ENCODE assay signal across 9 cellular contexts in the genomic region with DNA sequence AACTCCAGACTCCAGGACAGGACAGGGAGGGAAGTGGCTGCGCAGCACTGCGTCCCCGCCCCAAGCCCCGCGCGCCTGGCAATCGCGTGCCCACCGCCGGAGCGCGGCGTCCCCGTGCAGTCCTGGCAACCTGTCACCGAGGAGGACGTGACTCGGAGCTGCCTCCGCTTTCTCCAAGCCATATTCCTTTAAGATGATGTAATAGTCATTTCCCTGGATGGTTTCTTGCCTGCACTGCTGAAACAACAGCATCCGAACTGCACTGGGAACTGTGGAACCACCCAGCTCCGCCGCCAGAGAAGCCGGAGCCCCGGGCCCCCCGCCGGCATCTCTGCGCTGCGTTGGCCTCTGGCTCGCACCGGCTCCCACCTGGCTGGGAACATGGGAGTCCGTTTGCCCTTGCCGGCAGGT. TPM values are rescaled to one million over a fixed set of nuclear protein-coding genes. Genes with fewer than 3 reads are reported as not detected.
DNase-seq lines count a peak whose midpoint lies in the region; ATAC-seq and TF ChIP-seq lines count a peak whose summit lies in the region.
"Had no signal": no experiment of that assay in that cellular context is flagged by ENCODE, and none has a peak within 500 bp of the region (broad histone marks: within the 10 kb centered on the region; RNA-seq: fewer than 3 reads in every experiment).

No MANE protein-coding gene starts in this region.

- H3K36me3 ChIP-seq in Caco-2 (ENCODE audit: control insufficient read depth, insufficient read depth, low read length) (no peaks in the 10 kb centered on the region), osteoblast (ENCODE audit: insufficient read depth, low read length) (no peaks in the 10 kb centered on the region)
- H3K36me3 ChIP-seq: SJSA1 had no signal

- peaks cover 7% of the 10 kb centered on the region for H3K4me1 Mint-ChIP-seq in Caco-2 (ENCODE audit: low read depth, unreplicated experiment)
- peaks cover 8% of the 10 kb centered on the region for H3K4me1 Mint-ChIP-seq in activated CD4-positive, alpha-beta T cell treated with anti-CD3 and anti-CD28 coated beads, Interleukin-2, amount 10 ng/mL, durations not matched to agents 24 days and 14 days

- H3K9me3 ChIP-seq in Caco-2 (no peaks in the 10 kb centered on the region), osteoblast (ENCODE audit: low read depth, low read length) (no peaks in the 10 kb centered on the region)
- H3K9me3 ChIP-seq: SJSA1 had no signal

- peak in 1 of 2 experiments; percentile 32 for DNase-seq in Caco-2
- peak; percentile 10 for DNase-seq in NCI-H226
- DNase-seq in epithelial cell of proximal tubule (ENCODE audit: low read depth): no peak
- peak; percentile 81 for DNase-seq in osteoblast (ENCODE audit: insufficient read length, low spot score, missing footprints)
- no peak for DNase-seq in central memory CD4-positive, alpha-beta T cell
- DNase-seq in activated CD4-positive, alpha-beta T cell treated with anti-CD3 and anti-CD28 coated beads, Interleukin-2, amount 10 ng/mL, durations not matched to agents 24 days and 14 days: no peak
- no peak for DNase-seq in NCI-H1694 treated with DMSO at 0.1 percent for 48 hours (lab: John Stamatoyannopoulos, UW)

- H3K27ac Mint-ChIP-seq in Caco-2 (ENCODE audit: unreplicated experiment): no peak overlapping the region
- H3K27ac Mint-ChIP-seq in activated CD4-positive, alpha-beta T cell treated with anti-CD3 and anti-CD28 coated beads, Interleukin-2, amount 10 ng/mL, durations not matched to agents 24 days and 14 days: no peak overlapping the region

- H3K4me3 Mint-ChIP-seq in Caco-2 (ENCODE audit: unreplicated experiment): peak overlapping the region; percentile 66
- no peak overlapping the region for H3K4me3 Mint-ChIP-seq in activated CD4-positive, alpha-beta T cell treated with anti-CD3 and anti-CD28 coated beads, Interleukin-2, amount 10 ng/mL, durations not matched to agents 24 days and 14 days

- no peak for TF ChIP-seq CTCF in Caco-2 (IDR thresholded peaks at IDR 0.05; ENCODE audit: insufficient read depth in 1 of 2, low read depth in 1 of 2, low read length in 1 of 2, severe bottlenecking in 1 of 2, unreplicated experiment in 1 of 2)
- no peak for TF ChIP-seq CTCF in epithelial cell of proximal tubule (conservative IDR thresholded peaks at IDR 0.05; ENCODE audit: low read depth, low read length)
- TF ChIP-seq CTCF in osteoblast (IDR thresholded peaks at IDR 0.05; ENCODE audit: extremely low read depth, low read depth, low read length): no peak

- H2AFZ ChIP-seq in osteoblast (ENCODE audit: low read length): peak overlapping the region; percentile 83

- CTCF ChIA-PET in Caco-2 (lab: Charles Lee): no interaction called here

- no peaks in the 10 kb centered on the region for H3K9me3 Mint-ChIP-seq in Caco-2 (ENCODE audit: unreplicated experiment)
- H3K9me3 Mint-ChIP-seq in activated CD4-positive, alpha-beta T cell treated with anti-CD3 and anti-CD28 coated beads, Interleukin-2, amount 10 ng/mL, durations not matched to agents 24 days and 14 days: no peaks in the 10 kb centered on the region

- H4K20me1 ChIP-seq in osteoblast (ENCODE audit: insufficient read depth, low read length): no peaks in the 10 kb centered on the region

- ATAC-seq in GM21576 (IDR thresholded peaks at IDR 0.05; ENCODE audit: unreplicated experiment): no peak

- no peaks in the 10 kb centered on the region for H3K79me2 ChIP-seq in osteoblast (ENCODE audit: insufficient read depth, low read length)

- H3K36me3 Mint-ChIP-seq in Caco-2 (ENCODE audit: insufficient read depth, unreplicated experiment): no peaks in the 10 kb centered on the region
- no peaks in the 10 kb centered on the region for H3K36me3 Mint-ChIP-seq in activated CD4-positive, alpha-beta T cell treated with anti-CD3 and anti-CD28 coated beads, Interleukin-2, amount 10 ng/mL, durations not matched to agents 24 days and 14 days (ENCODE audit: low read depth)

- H3K4me1 ChIP-seq in Caco-2: peaks cover 5% of the 10 kb centered on the region; the same call in 1 of the 2 replicates
- peaks cover 22% of the 10 kb centered on the region for H3K4me1 ChIP-seq in osteoblast (ENCODE audit: insufficient read depth, low read length)

- intact Hi-C loops in Caco-2 (cut with micrococcal nuclease; ENCODE audit: unreplicated experiment): loop anchor here (10.0 kb wide), 2 partner anchors 100 to 1620 kb away; no protein-coding TSS in a partner anchor
- intact Hi-C loops in activated CD4-positive, alpha-beta T cell treated with anti-CD3 and anti-CD28 coated beads, Interleukin-2, amount 10 ng/mL, durations not matched to agents 24 days and 14 days (cut with micrococcal nuclease): no loop called here

- no TSS peak for BruUV-seq in Caco-2 (replicated peaks; lab: Mats Ljungman, UMichigan)

- H3K27me3 ChIP-seq in Caco-2 (replicated peaks; ENCODE audit: control insufficient read depth, insufficient read depth, low read length): no peaks in the 10 kb centered on the region; the same call in 1 of the 2 replicates
- H3K27me3 ChIP-seq in osteoblast (ENCODE audit: insufficient read depth, low read length): no peaks in the 10 kb centered on the region

- H3K4me2 ChIP-seq in osteoblast (ENCODE audit: insufficient read depth, low read length): peak overlapping the region; percentile 80

- POLR2A ChIA-PET in Caco-2 (lab: Charles Lee): no interaction called here

- H3K27me3 Mint-ChIP-seq in Caco-2 (ENCODE audit: insufficient read depth, unreplicated experiment): peaks cover 27% of the 10 kb centered on the region
- peaks cover 51% of the 10 kb centered on the region for H3K27me3 Mint-ChIP-seq in activated CD4-positive, alpha-beta T cell treated with anti-CD3 and anti-CD28 coated beads, Interleukin-2, amount 10 ng/mL, durations not matched to agents 24 days and 14 days

- peak overlapping the region; percentile 5; the same call in 1 of the 2 replicates for H3K4me3 ChIP-seq in Caco-2 (ENCODE audit: low read depth, low read length)
- H3K4me3 ChIP-seq in epithelial cell of proximal tubule (ENCODE audit: low read depth, low read length): peak overlapping the region; percentile 47
- peak overlapping the region; percentile 71 for H3K4me3 ChIP-seq in osteoblast (ENCODE audit: insufficient read depth, low read length)
- H3K4me3 ChIP-seq: SJSA1 had no signal

- H3K27ac ChIP-seq in osteoblast (ENCODE audit: low read depth, low read length): no peak overlapping the region
- H3K27ac ChIP-seq: SJSA1 had no signal

RNA-seq across cellular contexts. Expression of gene KCTD16, which starts 34.5 kb away (rescaled TPM):
- total RNA-seq in Caco-2 (2022) (0.29 and 0.51 TPM in 2 replicates), epithelial cell of proximal tubule (0.06 and 0.14 TPM in 2 replicates), osteoblast (1.5 and 3.6 TPM in 2 replicates)
- not detected in 2 replicates for total RNA-seq in activated CD4-positive, alpha-beta T cell treated with anti-CD3 and anti-CD28 coated beads, Interleukin-2, amount 10 ng/mL, durations not matched to agents 24 days and 14 days

RNA-seq across cellular contexts. Expression of gene YIPF5, which starts 34.7 kb away (rescaled TPM):
- total RNA-seq in Caco-2 (2022) (57.8 and 59.2 TPM in 2 replicates), epithelial cell of proximal tubule (19.7 and 37.6 TPM in 2 replicates), osteoblast (99.5 and 111 TPM in 2 replicates)
- total RNA-seq in activated CD4-positive, alpha-beta T cell treated with anti-CD3 and anti-CD28 coated beads, Interleukin-2, amount 10 ng/mL, durations not matched to agents 24 days and 14 days: 32.0 and 34.6 TPM in 2 replicates

Comparison
In these comparisons a context has a peak if more than half of its experiments do, and no peak if none do; other contexts are left out.
1. DNase-seq: peak in NCI-H226 (single experiment) and osteoblast (single experiment); none in epithelial cell of proximal tubule (single experiment), central memory CD4-positive, alpha-beta T cell (single experiment), activated CD4-positive, alpha-beta T cell treated with anti-CD3 and anti-CD28 coated beads, Interleukin-2, amount 10 ng/mL, durations not matched to agents 24 days and 14 days (single experiment) and NCI-H1694 treated with DMSO at 0.1 percent for 48 hours (single experiment).
2. H3K4me3 ChIP-seq: peak in every context shown above with its lines; median percentile 71 in osteoblast; 47 in epithelial cell of proximal tubule; 5 in Caco-2.